Comparison of ENCODE assay signal across 17 cellular contexts in the genomic region with DNA sequence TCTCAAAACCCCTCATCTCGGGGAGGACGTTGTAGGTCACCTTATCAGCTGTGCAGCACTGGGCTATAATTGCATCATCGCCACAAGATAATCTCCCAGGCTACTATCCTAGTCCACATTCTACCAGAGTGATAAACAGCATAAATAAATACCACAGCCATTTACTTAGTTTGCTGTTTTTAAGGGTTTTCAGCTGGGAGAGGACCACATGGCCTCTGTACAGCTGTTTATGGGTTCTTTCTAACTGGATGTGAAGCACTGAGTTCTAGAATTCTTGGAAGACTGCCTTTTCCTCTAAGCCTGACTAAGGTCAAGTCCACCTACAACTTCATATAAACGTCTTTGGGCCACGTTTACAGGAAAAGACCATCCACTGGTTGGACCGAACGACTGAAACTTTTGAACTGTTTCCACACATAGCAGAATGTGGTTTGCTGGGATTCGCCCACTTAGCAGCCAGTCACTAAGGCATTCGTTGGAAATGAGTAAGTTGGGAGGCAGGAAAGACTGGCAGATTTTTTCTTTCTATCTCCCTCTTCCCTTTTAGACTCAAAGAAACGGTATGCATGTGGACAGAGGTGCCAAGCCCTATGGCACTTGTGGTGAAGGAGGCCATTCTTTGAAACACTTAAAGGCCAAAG.
A peak's percentile ranks its signal among the peaks of the same experiment; 100 is the strongest.
DNase-seq lines count a peak whose midpoint lies in the region; ATAC-seq and TF ChIP-seq lines count a peak whose summit lies in the region.
"Had no signal": no experiment of that assay in that cellular context is flagged by ENCODE, and none has a peak within 500 bp of the region (broad histone marks: within the 10 kb centered on the region; RNA-seq: fewer than 3 reads in every experiment).

No MANE protein-coding gene starts in this region.

- no peak overlapping the region for H3K27ac Mint-ChIP-seq in Calu3 (ENCODE audit: unreplicated experiment)
- H3K27ac Mint-ChIP-seq: nephron progenitor cell had no signal

- H3K36me3 ChIP-seq in mesendoderm (ENCODE audit: control insufficient read depth, insufficient read depth, low read length) (no peaks in the 10 kb centered on the region), aorta (ENCODE audit: control insufficient read depth in 1 of 2, insufficient read depth in 2 of 2, low read length in 1 of 2) (no peaks in the 10 kb centered on the region)
- H3K36me3 ChIP-seq: esophagus muscularis mucosa had no signal

- H3K27me3 Mint-ChIP-seq in Calu3 (ENCODE audit: unreplicated experiment), result no peaks in the 10 kb centered on the region

- no peak overlapping the region for H3K18ac ChIP-seq in mesendoderm (ENCODE audit: low read length)

- H3K23ac ChIP-seq in mesendoderm (ENCODE audit: low read length), result no peak overlapping the region

- H3K9me3 Mint-ChIP-seq in Calu3 (ENCODE audit: low read depth, unreplicated experiment), result peaks cover 6% of the 10 kb centered on the region

- H3K9me3 ChIP-seq in aorta (ENCODE audit: control insufficient read depth, low read length), result no peaks in the 10 kb centered on the region
- H3K9me3 ChIP-seq: esophagus muscularis mucosa had no signal

- no peaks in the 10 kb centered on the region for H3K4me1 Mint-ChIP-seq in Calu3 (ENCODE audit: low read depth, unreplicated experiment)
- H3K4me1 Mint-ChIP-seq: nephron progenitor cell had no signal

- no peaks in the 10 kb centered on the region for H3K36me3 Mint-ChIP-seq in Calu3 (ENCODE audit: insufficient read depth, unreplicated experiment)

- no peak overlapping the region for H2AK5ac ChIP-seq in mesendoderm (ENCODE audit: low read length)

- H3K79me1 ChIP-seq in mesendoderm (ENCODE audit: low read length), result no peaks in the 10 kb centered on the region

- no peak overlapping the region for H4K5ac ChIP-seq in mesendoderm (ENCODE audit: low read length)

- H2BK120ac ChIP-seq in mesendoderm (ENCODE audit: low read depth, low read length), result no peak overlapping the region

- peak; percentile 67 for DNase-seq in OCI-M2 (lab: John Stamatoyannopoulos, UW; ENCODE audit: unreplicated experiment)
- DNase-seq in fibroblast of the aortic adventitia (ENCODE audit: low read depth), result peak; percentile 26
- peak; percentile 63 for DNase-seq in mesendoderm
- DNase-seq in aorta, result no peak
- no peak for DNase-seq in Calu3
- DNase-seq in SHP77 treated with DMSO at 0.1 percent for 48 hours (lab: John Stamatoyannopoulos, UW), result no peak
- DNase-seq: activated CD4-positive, CD25-positive, alpha-beta regulatory T cell treated with anti-CD3 and anti-CD28 coated beads, Interleukin-2, amount 50 U/mL, for 72 hours; activated effector memory CD4-positive, alpha-beta T cell treated with anti-CD3 and anti-CD28 coated beads, Interleukin-2, amount 50 U/mL, for 16 hours; hippocampal formation; kidney glomerular epithelial cell; NCI-H2107; NCI-H774; nephron progenitor cell; substantia nigra had no signal

- no peak overlapping the region for H2BK5ac ChIP-seq in mesendoderm (ENCODE audit: low read length)

- H3K4me3 ChIP-seq in fibroblast of the aortic adventitia (ENCODE audit: low read depth, low read length) (no peak overlapping the region), mesendoderm (ENCODE audit: low read length) (no peak overlapping the region), aorta (ENCODE audit: low read length in 2 of 2) (no peak overlapping the region)
- H3K4me3 ChIP-seq: BLaER1 treated with 17β-estradiol and CSF1 and Interleukin-3, amounts not matched to agents 10 nM and 100 nM; esophagus muscularis mucosa had no signal

- CTCF ChIA-PET in Calu3 (lab: Charles Lee), result no interaction called here

- no peak overlapping the region for H3K4me3 Mint-ChIP-seq in Calu3 (ENCODE audit: low read depth, unreplicated experiment)
- H3K4me3 Mint-ChIP-seq: nephron progenitor cell had no signal

- no peak overlapping the region for H3K4me2 ChIP-seq in mesendoderm (ENCODE audit: low read length)
- H3K4me2 ChIP-seq: BLaER1 treated with 17β-estradiol and CSF1 and Interleukin-3, amounts not matched to agents 10 nM and 100 nM had no signal

- no peak overlapping the region for H2BK15ac ChIP-seq in mesendoderm (replicated peaks; ENCODE audit: low read depth)

- TF ChIP-seq CTCF in fibroblast of the aortic adventitia (IDR thresholded peaks at IDR 0.05; ENCODE audit: insufficient read depth, low read length) (no peak), Calu3 (IDR thresholded peaks at IDR 0.05; ENCODE audit: unreplicated experiment) (no peak)

- no peaks in the 10 kb centered on the region for H3K79me2 ChIP-seq in mesendoderm (ENCODE audit: control insufficient read depth, insufficient read depth, low read length)

- no peak overlapping the region for H4K8ac ChIP-seq in mesendoderm (ENCODE audit: low read depth, low read length)

- H3K27ac ChIP-seq in mesendoderm (ENCODE audit: low read depth, low read length), result no peak overlapping the region
- H3K27ac ChIP-seq in aorta (ENCODE audit: low read depth in 1 of 2, low read length in 2 of 2), result no peak overlapping the region
- H3K27ac ChIP-seq: BLaER1 treated with 17β-estradiol and CSF1 and Interleukin-3, amounts not matched to agents 10 nM and 100 nM; esophagus muscularis mucosa had no signal

- no TSS peak for BruUV-seq in Calu3 (replicated peaks; lab: Mats Ljungman, UMichigan)

- intact Hi-C loops in aorta (cut with DNase I), result no loop called here
- intact Hi-C loops in Calu3 (cut with micrococcal nuclease; ENCODE audit: unreplicated experiment), result no loop called here

- ATAC-seq in aorta (ENCODE audit: low FRiP score) (peak; percentile 63), HG02610 (IDR thresholded peaks at IDR 0.05; ENCODE audit: unreplicated experiment) (no peak)

- H3K4ac ChIP-seq in mesendoderm (ENCODE audit: low read depth, low read length), result no peak overlapping the region

- H3K4me1 ChIP-seq in mesendoderm (ENCODE audit: control insufficient read depth, low read depth, low read length) (no peaks in the 10 kb centered on the region), aorta (ENCODE audit: control insufficient read depth in 1 of 2, insufficient read depth in 2 of 2, low read length in 2 of 2) (no peaks in the 10 kb centered on the region)
- H3K4me1 ChIP-seq: esophagus muscularis mucosa had no signal

- no CpG with 5 or more reads among the region's 10 CpGs for WGBS in mesendoderm (ENCODE audit: extremely low coverage, insufficient coverage, low lambda C conversion rate)
- 56 to 57% methylated on average over 10 of the region's 10 CpGs for WGBS in aorta, 2 donors

- H3K56ac ChIP-seq in mesendoderm (ENCODE audit: low read length), result no peak overlapping the region

- H3K27me3 ChIP-seq in mesendoderm (ENCODE audit: insufficient read depth, low read length, poor library complexity), result no peaks in the 10 kb centered on the region
- H3K27me3 ChIP-seq in aorta (ENCODE audit: control insufficient read depth in 1 of 2, insufficient read depth in 2 of 2, low read length in 1 of 2), result no peaks in the 10 kb centered on the region
- H3K27me3 ChIP-seq: BLaER1 treated with 17β-estradiol and CSF1 and Interleukin-3, amounts not matched to agents 10 nM and 100 nM; esophagus muscularis mucosa had no signal

- H3K9ac ChIP-seq in mesendoderm (ENCODE audit: low read length), result no peak overlapping the region
- H3K9ac ChIP-seq: BLaER1 treated with 17β-estradiol and CSF1 and Interleukin-3, amounts not matched to agents 10 nM and 100 nM had no signal

Comparison
In these comparisons a context has a peak if more than half of its experiments do, and no peak if none do; other contexts are left out.
1. DNase-seq: peak in OCI-M2 (single experiment), fibroblast of the aortic adventitia (single experiment) and mesendoderm (single experiment); none in aorta (0 of 2), Calu3 (single experiment) and SHP77 treated with DMSO at 0.1 percent for 48 hours (single experiment).